Comparison of ENCODE assay signal across 1 cellular context in the genomic region with DNA sequence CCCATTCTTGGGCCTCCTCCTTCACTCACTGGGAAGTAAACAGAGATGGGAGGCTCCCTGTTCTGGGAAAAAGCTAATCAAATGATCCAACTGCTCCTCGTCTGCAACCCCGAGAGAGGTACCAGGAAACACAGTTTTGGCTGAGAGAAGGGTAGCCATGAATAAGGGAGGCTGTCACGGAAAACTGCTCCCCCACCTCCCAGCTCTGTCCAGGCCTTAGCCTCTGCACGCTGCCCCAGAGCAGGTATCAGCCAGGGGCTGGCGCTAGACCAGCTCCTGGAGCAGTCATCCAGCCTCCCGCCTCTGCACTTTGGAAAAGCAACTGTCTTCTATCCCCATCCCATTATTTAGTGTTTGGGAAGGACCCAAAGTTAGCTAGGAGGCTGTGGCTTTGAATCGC.
TF ChIP-seq lines count a peak whose summit lies in the region.

No MANE protein-coding gene starts in this region.

TF ChIP-seq in WTC11, 78 proteins besides CTCF, POLR2A, EP300 and RAD21 (continued from another document):
- TF ChIP-seq IRF2 (CRISPR knock-in tag; IDR thresholded peaks at IDR 0.05; ENCODE audit: borderline replicate concordance, low read depth) (no peak), ZNF416 (CRISPR knock-in tag; IDR thresholded peaks at IDR 0.05) (no peak), SOX15 (CRISPR knock-in tag; IDR thresholded peaks at IDR 0.05) (no peak)
- TF ChIP-seq, protein P1, sequence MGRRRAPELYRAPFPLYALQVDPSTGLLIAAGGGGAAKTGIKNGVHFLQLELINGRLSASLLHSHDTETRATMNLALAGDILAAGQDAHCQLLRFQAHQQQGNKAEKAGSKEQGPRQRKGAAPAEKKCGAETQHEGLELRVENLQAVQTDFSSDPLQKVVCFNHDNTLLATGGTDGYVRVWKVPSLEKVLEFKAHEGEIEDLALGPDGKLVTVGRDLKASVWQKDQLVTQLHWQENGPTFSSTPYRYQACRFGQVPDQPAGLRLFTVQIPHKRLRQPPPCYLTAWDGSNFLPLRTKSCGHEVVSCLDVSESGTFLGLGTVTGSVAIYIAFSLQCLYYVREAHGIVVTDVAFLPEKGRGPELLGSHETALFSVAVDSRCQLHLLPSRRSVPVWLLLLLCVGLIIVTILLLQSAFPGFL (CRISPR knock-in tag; IDR thresholded peaks at IDR 0.05; ENCODE audit: borderline replicate concordance): no peak
